In the genomic region with DNA sequence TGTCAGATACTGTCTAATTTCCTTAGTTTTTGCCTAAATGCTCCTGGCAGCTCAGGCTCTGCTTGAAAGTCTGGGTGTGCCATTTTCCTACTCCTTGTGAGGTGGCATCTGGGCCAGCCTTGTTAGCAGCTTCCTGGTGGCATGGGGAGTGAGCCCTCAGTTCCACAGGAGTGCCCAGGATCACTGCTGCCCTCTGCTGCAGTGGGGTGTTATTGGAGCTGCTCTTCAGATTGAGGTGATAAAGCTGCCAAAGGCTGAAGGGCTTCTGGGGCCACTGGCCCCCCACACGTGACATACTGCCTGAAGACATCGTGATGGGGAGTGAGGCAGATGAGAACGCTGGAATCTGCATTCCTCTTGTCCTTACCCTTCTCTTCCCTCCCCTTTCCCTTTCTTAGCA, we compare ENCODE assay signal across 1 cellular context.
TF ChIP-seq lines count a peak whose summit lies in the region.

No MANE protein-coding gene starts in this region.

TF ChIP-seq in K562, 482 proteins besides CTCF, POLR2A, EP300 and RAD21:
- TF ChIP-seq, protein P1, sequence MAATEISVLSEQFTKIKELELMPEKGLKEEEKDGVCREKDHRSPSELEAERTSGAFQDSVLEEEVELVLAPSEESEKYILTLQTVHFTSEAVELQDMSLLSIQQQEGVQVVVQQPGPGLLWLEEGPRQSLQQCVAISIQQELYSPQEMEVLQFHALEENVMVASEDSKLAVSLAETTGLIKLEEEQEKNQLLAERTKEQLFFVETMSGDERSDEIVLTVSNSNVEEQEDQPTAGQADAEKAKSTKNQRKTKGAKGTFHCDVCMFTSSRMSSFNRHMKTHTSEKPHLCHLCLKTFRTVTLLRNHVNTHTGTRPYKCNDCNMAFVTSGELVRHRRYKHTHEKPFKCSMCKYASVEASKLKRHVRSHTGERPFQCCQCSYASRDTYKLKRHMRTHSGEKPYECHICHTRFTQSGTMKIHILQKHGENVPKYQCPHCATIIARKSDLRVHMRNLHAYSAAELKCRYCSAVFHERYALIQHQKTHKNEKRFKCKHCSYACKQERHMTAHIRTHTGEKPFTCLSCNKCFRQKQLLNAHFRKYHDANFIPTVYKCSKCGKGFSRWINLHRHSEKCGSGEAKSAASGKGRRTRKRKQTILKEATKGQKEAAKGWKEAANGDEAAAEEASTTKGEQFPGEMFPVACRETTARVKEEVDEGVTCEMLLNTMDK (IDR thresholded peaks at IDR 0.05; ENCODE audit: borderline replicate concordance, insufficient read depth, low read depth, low read length, poor library complexity, severe bottlenecking), result peak; percentile 3
- TF ChIP-seq, protein P2, sequence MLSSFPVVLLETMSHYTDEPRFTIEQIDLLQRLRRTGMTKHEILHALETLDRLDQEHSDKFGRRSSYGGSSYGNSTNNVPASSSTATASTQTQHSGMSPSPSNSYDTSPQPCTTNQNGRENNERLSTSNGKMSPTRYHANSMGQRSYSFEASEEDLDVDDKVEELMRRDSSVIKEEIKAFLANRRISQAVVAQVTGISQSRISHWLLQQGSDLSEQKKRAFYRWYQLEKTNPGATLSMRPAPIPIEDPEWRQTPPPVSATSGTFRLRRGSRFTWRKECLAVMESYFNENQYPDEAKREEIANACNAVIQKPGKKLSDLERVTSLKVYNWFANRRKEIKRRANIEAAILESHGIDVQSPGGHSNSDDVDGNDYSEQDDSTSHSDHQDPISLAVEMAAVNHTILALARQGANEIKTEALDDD (IDR thresholded peaks at IDR 0.05), result no peak
- TF ChIP-seq POLR2G (IDR thresholded peaks at IDR 0.05; ENCODE audit: low read depth, low read length) (0 out of 2 replicates have a peak, but pooled peaks have one; percentile 19), PHF21A (IDR thresholded peaks at IDR 0.05; ENCODE audit: borderline replicate concordance, low read depth) (no peak), FOXA1 (IDR thresholded peaks at IDR 0.05; ENCODE audit: borderline replicate concordance) (no peak), MYNN (IDR thresholded peaks at IDR 0.05) (0 out of 2 replicates have a peak, but pooled peaks have one; percentile 1), MYNN (CRISPR knock-in tag; IDR thresholded peaks at IDR 0.05) (no peak), SNRNP70 (optimal IDR thresholded peaks at IDR 0.05; ENCODE audit: low read depth, low read length) (no peak), NELFE (IDR thresholded peaks at IDR 0.05; ENCODE audit: insufficient read depth, insufficient read length) (no peak)
